33 cellular contexts compared by ENCODE assay signal in the genomic region with DNA sequence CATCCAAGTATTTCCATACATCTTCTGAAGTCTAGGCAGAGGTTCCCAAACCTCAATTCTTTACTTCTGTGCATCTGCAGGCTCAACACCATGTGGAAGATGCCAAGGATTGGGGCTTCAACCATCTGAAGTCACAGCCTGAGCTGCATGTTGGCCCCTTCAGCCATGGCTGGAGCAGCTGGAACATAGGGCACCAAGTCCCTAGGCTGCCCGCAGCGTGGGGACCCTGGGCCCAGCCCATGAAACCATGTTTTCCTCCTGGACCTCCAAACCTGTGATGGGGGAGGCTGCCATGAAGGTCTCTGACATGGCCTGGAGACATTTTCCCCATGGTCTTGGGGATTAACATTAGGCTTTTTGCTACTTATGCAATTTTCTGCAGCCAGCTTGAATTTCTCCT.
DNase-seq lines count a peak whose midpoint lies in the region; ATAC-seq, FAIRE-seq and TF ChIP-seq lines count a peak whose summit lies in the region.
"Had no signal": no experiment of that assay in that cellular context is flagged by ENCODE, and none has a peak within 500 bp of the region (broad histone marks: within the 10 kb centered on the region; RNA-seq: fewer than 3 reads in every experiment).

No MANE protein-coding gene starts in this region.

- peak overlapping the region; percentile 47; the same call in 1 of the 2 replicates for H2AFZ ChIP-seq in K562 (ENCODE audit: low read depth, low read length)

- no peak for TF ChIP-seq RAD21 in K562 (CRISPR knock-in tag; conservative IDR thresholded peaks at IDR 0.05 in 1 of 2, IDR thresholded peaks at IDR 0.05 in 1 of 2)

- H3K9me1 ChIP-seq in K562 (ENCODE audit: control insufficient read depth, insufficient read depth, low read length) = no peaks in the 10 kb centered on the region

- no peaks in the 10 kb centered on the region for H3K27me3 Mint-ChIP-seq in endodermal cell (ENCODE audit: insufficient read depth)
- H3K27me3 Mint-ChIP-seq: B cell; CD4-positive, alpha-beta T cell; CD4-positive, CD25-positive, alpha-beta regulatory T cell; CD8-positive, alpha-beta memory T cell had no signal

- no peak for ATAC-seq in K562
- ATAC-seq: A549; CD8-positive, alpha-beta T cell had no signal

- intact Hi-C loops in K562 (cut with micrococcal nuclease) = no loop called here

- H3K4me3 Mint-ChIP-seq in endodermal cell = no peak overlapping the region
- H3K4me3 Mint-ChIP-seq: B cell; CD14-positive monocyte; CD4-positive, alpha-beta memory T cell; CD4-positive, alpha-beta T cell; CD4-positive, CD25-positive, alpha-beta regulatory T cell; CD8-positive, alpha-beta memory T cell; CD8-positive, alpha-beta T cell had no signal

- no peak for DNase-seq in K562 (ENCODE audit: extremely low read depth in 1 of 4, low spot score in 3 of 4)
- peak; percentile 23 for DNase-seq in endodermal cell
- DNase-seq in DMS114 treated with DMSO at 0.1 percent for 48 hours (lab: John Stamatoyannopoulos, UW; ENCODE audit: unreplicated experiment) = no peak
- no peak for DNase-seq in NAMALWA (ENCODE audit: low spot score)
- DNase-seq: 8988T; ACHN; AML-193; BE2C; C1 segment of cervical spinal cord; Caco-2; Calu3; CD4-positive, alpha-beta memory T cell; CD4-positive, alpha-beta T cell; CD4-positive, CD25-positive, alpha-beta regulatory T cell; CD8-positive, alpha-beta memory T cell; CD8-positive, alpha-beta T cell; COR-L47; DMS 273 treated with DMSO at 0.1 percent for 48 hours; DMS153; DMS53; DMS79; DMS79 treated with DMSO at 0.1 percent for 48 hours; DND-41; EL had no signal

- 25% methylated on average over 2 of the region's 2 CpGs for WGBS in K562 (ENCODE audit: insufficient coverage, low coverage, missing lambda C conversion rate)
- WGBS in endodermal cell (ENCODE audit: insufficient coverage in 1 of 2, insufficient read length in 1 of 2), 2 experiments = 89% methylated on average over 2 of the region's 2 CpGs; no CpG with 5 or more reads in 1 of the 2 experiments

- H3K4me2 ChIP-seq in K562 (ENCODE audit: insufficient read depth, low read length) = no peak overlapping the region
- H3K4me2 ChIP-seq: A549; BLaER1; BLaER1 treated with 17β-estradiol and CSF1 and Interleukin-3, amounts not matched to agents 10 nM and 100 nM had no signal

- H3K79me2 ChIP-seq in K562 (ENCODE audit: control insufficient read depth, insufficient read depth, low read length) = no peaks in the 10 kb centered on the region

- H4K20me1 ChIP-seq in K562 (replicated peaks; ENCODE audit: control insufficient read depth, insufficient read depth, low read length) = no peaks in the 10 kb centered on the region
- H4K20me1 ChIP-seq: BLaER1; BLaER1 treated with 17β-estradiol and CSF1 and Interleukin-3, amounts not matched to agents 10 nM and 100 nM had no signal

- no peaks in the 10 kb centered on the region for H3K9me3 Mint-ChIP-seq in endodermal cell
- H3K9me3 Mint-ChIP-seq: CD4-positive, alpha-beta T cell had no signal

- H3K4me1 ChIP-seq in K562 (replicated peaks in 1 of 2; ENCODE audit: control insufficient read depth in 2 of 2, insufficient read depth in 2 of 2, low read length in 2 of 2) (no peaks in the 10 kb centered on the region), endodermal cell (ENCODE audit: control insufficient read depth, insufficient read depth, low read length) (no peaks in the 10 kb centered on the region)
- H3K4me1 ChIP-seq: A549; BE2C; BLaER1; BLaER1 treated with 17β-estradiol and CSF1 and Interleukin-3, amounts not matched to agents 10 nM and 100 nM; Caco-2 had no signal

- H3K27ac ChIP-seq in K562 (ENCODE audit: extremely low read depth, low read depth, low read length) (no peak overlapping the region), endodermal cell (ENCODE audit: low read depth, low read length) (no peak overlapping the region)
- H3K27ac ChIP-seq: 22Rv1; A549; BLaER1; BLaER1 treated with 17β-estradiol and CSF1 and Interleukin-3, amounts not matched to agents 10 nM and 100 nM; C4-2B had no signal

- no peak for TF ChIP-seq POLR2A in K562 (conservative IDR thresholded peaks at IDR 0.05)

- H3K9me3 ChIP-seq in K562 (replicated peaks; ENCODE audit: control insufficient read depth, insufficient read depth, low read depth, low read length) (no peaks in the 10 kb centered on the region), endodermal cell (ENCODE audit: control insufficient read depth, low read length) (peaks cover 4% of the 10 kb centered on the region)
- H3K9me3 ChIP-seq: A549; BE2C; BLaER1; BLaER1 treated with 17β-estradiol and CSF1 and Interleukin-3, amounts not matched to agents 10 nM and 100 nM; Caco-2 had no signal

- no peak for TF ChIP-seq CTCF in K562 (IDR thresholded peaks at IDR 0.05 in 2 of 3, conservative IDR thresholded peaks at IDR 0.05 in 1 of 3; ENCODE audit: insufficient read depth in 2 of 3, low read depth in 1 of 3, low read length in 3 of 3)
- TF ChIP-seq CTCF in endodermal cell (conservative IDR thresholded peaks at IDR 0.05) = no peak

- no peak for TF ChIP-seq EP300 in K562 (IDR thresholded peaks at IDR 0.05; ENCODE audit: low read length)

- no peak overlapping the region for H3K4me3 ChIP-seq in K562
- no peak overlapping the region for H3K4me3 ChIP-seq in endodermal cell (ENCODE audit: low read length)
- H3K4me3 ChIP-seq: A549; BLaER1; BLaER1 treated with 17β-estradiol and CSF1 and Interleukin-3, amounts not matched to agents 10 nM and 100 nM had no signal

- BruUV-seq in K562 (replicated peaks; lab: Mats Ljungman, UMichigan) = no TSS peak

- no peak for FAIRE-seq in K562 (lab: Jason Lieb, UNC)
- FAIRE-seq: A204.1, A549, D721Med had no signal

- CTCF ChIA-PET in K562 (lab: Yijun Ruan, JAX; ENCODE audit: low intra/inter-chr PET ratio) = no interaction called here

- no peak overlapping the region for H3K9ac ChIP-seq in K562 (ENCODE audit: insufficient read depth in 1 of 2, low read depth in 2 of 2, low read length in 2 of 2)
- no peak overlapping the region for H3K9ac ChIP-seq in endodermal cell (ENCODE audit: extremely low read depth, low read length, poor library complexity, severe bottlenecking)
- H3K9ac ChIP-seq: BLaER1; BLaER1 treated with 17β-estradiol and CSF1 and Interleukin-3, amounts not matched to agents 10 nM and 100 nM had no signal

- POLR2A ChIA-PET in K562 (lab: Yijun Ruan, JAX) = interaction anchor here (1.1 kb wide), 1 partner anchor 18 kb away, joined by 3 read pairs; no protein-coding TSS in a partner anchor

- in situ Hi-C loops in K562 (cut with MboI) = loop anchor here (25.0 kb wide), 1 partner anchor 784 kb away; the partner anchor contains the start of gene CFH

- no peaks in the 10 kb centered on the region for H3K36me3 Mint-ChIP-seq in endodermal cell (ENCODE audit: low read depth)
- H3K36me3 Mint-ChIP-seq: CD14-positive monocyte; CD4-positive, alpha-beta memory T cell; CD4-positive, CD25-positive, alpha-beta regulatory T cell; CD8-positive, alpha-beta memory T cell; CD8-positive, alpha-beta T cell had no signal

- no peak overlapping the region for H3K27ac Mint-ChIP-seq in endodermal cell
- H3K27ac Mint-ChIP-seq: B cell; CD14-positive monocyte; CD4-positive, alpha-beta memory T cell; CD4-positive, alpha-beta T cell; CD4-positive, CD25-positive, alpha-beta regulatory T cell; CD8-positive, alpha-beta memory T cell; CD8-positive, alpha-beta T cell had no signal

- H3K27me3 ChIP-seq in K562 (ENCODE audit: control insufficient read depth in 2 of 2, insufficient read depth in 2 of 2, low read length in 2 of 2) = no peaks in the 10 kb centered on the region
- no peaks in the 10 kb centered on the region for H3K27me3 ChIP-seq in endodermal cell (ENCODE audit: control insufficient read depth, insufficient read depth, low read length, poor library complexity, severe bottlenecking)
- H3K27me3 ChIP-seq: BE2C; BLaER1; BLaER1 treated with 17β-estradiol and CSF1 and Interleukin-3, amounts not matched to agents 10 nM and 100 nM had no signal

- H3K36me3 ChIP-seq in K562 (ENCODE audit: control insufficient read depth, insufficient read depth, low read length) (no peaks in the 10 kb centered on the region), endodermal cell (ENCODE audit: control insufficient read depth, insufficient read depth, low read length) (no peaks in the 10 kb centered on the region)
- H3K36me3 ChIP-seq: BE2C; BLaER1; BLaER1 treated with 17β-estradiol and CSF1 and Interleukin-3, amounts not matched to agents 10 nM and 100 nM had no signal

- no peaks in the 10 kb centered on the region for H3K4me1 Mint-ChIP-seq in endodermal cell
- H3K4me1 Mint-ChIP-seq: B cell; CD14-positive monocyte; CD4-positive, alpha-beta memory T cell; CD8-positive, alpha-beta memory T cell had no signal

TF ChIP-seq in K562, 482 proteins besides CTCF, POLR2A, EP300 and RAD21:
- no peak for TF ChIP-seq ZNF766 (CRISPR knock-in tag; conservative IDR thresholded peaks at IDR 0.05)
- no peak for TF ChIP-seq PPARD (CRISPR knock-in tag; IDR thresholded peaks at IDR 0.05)
- TF ChIP-seq BMI1 (IDR thresholded peaks at IDR 0.05; ENCODE audit: low read length) = no peak
- no peak for TF ChIP-seq MBD2 (IDR thresholded peaks at IDR 0.05; ENCODE audit: borderline replicate concordance, low read depth)
- no peak for TF ChIP-seq CCNT2 (IDR thresholded peaks at IDR 0.05; ENCODE audit: borderline replicate concordance, extremely low read depth, insufficient read length, low read depth, low read length)
- no peak for TF ChIP-seq GATA2 (CRISPR knock-in tag; IDR thresholded peaks at IDR 0.05)
- no peak for TF ChIP-seq ZNF740 (CRISPR knock-in tag; IDR thresholded peaks at IDR 0.05)
- no peak for TF ChIP-seq ZNF740 (tag; IDR thresholded peaks at IDR 0.05)
